ENCODE assay signal across 1 cellular context in genomic region chr5:1349246-1349645, GRCh38.
TF ChIP-seq lines count a peak whose summit lies in the region.

No MANE protein-coding gene starts in this region.

TF ChIP-seq in GM12878, 131 proteins besides CTCF, POLR2A, EP300 and RAD21:
- TF ChIP-seq IKZF1 (conservative IDR thresholded peaks at IDR 0.05) = no peak
- no peak for TF ChIP-seq BCL11A (IDR thresholded peaks at IDR 0.05; ENCODE audit: low read depth, low read length)
- no peak for TF ChIP-seq STAT1 (conservative IDR thresholded peaks at IDR 0.05)
- no peak for TF ChIP-seq TAF1 (IDR thresholded peaks at IDR 0.05; ENCODE audit: borderline replicate concordance, low read depth, low read length)
- no peak for TF ChIP-seq STAT3 (IDR thresholded peaks at IDR 0.05; ENCODE audit: low read depth, low read length)
- TF ChIP-seq POLR2AphosphoS5 (IDR thresholded peaks at IDR 0.05; ENCODE audit: low read length) = no peak
- TF ChIP-seq, protein P1, sequence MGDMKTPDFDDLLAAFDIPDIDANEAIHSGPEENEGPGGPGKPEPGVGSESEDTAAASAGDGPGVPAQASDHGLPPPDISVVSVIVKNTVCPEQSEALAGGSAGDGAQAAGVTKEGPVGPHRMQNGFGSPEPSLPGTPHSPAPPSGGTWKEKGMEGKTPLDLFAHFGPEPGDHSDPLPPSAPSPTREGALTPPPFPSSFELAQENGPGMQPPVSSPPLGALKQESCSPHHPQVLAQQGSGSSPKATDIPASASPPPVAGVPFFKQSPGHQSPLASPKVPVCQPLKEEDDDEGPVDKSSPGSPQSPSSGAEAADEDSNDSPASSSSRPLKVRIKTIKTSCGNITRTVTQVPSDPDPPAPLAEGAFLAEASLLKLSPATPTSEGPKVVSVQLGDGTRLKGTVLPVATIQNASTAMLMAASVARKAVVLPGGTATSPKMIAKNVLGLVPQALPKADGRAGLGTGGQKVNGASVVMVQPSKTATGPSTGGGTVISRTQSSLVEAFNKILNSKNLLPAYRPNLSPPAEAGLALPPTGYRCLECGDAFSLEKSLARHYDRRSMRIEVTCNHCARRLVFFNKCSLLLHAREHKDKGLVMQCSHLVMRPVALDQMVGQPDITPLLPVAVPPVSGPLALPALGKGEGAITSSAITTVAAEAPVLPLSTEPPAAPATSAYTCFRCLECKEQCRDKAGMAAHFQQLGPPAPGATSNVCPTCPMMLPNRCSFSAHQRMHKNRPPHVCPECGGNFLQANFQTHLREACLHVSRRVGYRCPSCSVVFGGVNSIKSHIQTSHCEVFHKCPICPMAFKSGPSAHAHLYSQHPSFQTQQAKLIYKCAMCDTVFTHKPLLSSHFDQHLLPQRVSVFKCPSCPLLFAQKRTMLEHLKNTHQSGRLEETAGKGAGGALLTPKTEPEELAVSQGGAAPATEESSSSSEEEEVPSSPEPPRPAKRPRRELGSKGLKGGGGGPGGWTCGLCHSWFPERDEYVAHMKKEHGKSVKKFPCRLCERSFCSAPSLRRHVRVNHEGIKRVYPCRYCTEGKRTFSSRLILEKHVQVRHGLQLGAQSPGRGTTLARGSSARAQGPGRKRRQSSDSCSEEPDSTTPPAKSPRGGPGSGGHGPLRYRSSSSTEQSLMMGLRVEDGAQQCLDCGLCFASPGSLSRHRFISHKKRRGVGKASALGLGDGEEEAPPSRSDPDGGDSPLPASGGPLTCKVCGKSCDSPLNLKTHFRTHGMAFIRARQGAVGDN (IDR thresholded peaks at IDR 0.05) = no peak
- no peak for TF ChIP-seq POU2F2 (IDR thresholded peaks at IDR 0.05; ENCODE audit: borderline replicate concordance, low read depth, low read length)
- TF ChIP-seq, protein P2, sequence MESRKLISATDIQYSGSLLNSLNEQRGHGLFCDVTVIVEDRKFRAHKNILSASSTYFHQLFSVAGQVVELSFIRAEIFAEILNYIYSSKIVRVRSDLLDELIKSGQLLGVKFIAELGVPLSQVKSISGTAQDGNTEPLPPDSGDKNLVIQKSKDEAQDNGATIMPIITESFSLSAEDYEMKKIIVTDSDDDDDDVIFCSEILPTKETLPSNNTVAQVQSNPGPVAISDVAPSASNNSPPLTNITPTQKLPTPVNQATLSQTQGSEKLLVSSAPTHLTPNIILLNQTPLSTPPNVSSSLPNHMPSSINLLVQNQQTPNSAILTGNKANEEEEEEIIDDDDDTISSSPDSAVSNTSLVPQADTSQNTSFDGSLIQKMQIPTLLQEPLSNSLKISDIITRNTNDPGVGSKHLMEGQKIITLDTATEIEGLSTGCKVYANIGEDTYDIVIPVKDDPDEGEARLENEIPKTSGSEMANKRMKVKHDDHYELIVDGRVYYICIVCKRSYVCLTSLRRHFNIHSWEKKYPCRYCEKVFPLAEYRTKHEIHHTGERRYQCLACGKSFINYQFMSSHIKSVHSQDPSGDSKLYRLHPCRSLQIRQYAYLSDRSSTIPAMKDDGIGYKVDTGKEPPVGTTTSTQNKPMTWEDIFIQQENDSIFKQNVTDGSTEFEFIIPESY (IDR thresholded peaks at IDR 0.05) = no peak
- no peak for TF ChIP-seq POLR2AphosphoS2 (IDR thresholded peaks at IDR 0.05; ENCODE audit: low read depth, low read length)
- TF ChIP-seq TARDBP (IDR thresholded peaks at IDR 0.05; ENCODE audit: borderline replicate concordance) = no peak
- TF ChIP-seq PAX8 (IDR thresholded peaks at IDR 0.05) = no peak
- TF ChIP-seq CHD1 (IDR thresholded peaks at IDR 0.05; ENCODE audit: low read depth, low read length) = no peak
- TF ChIP-seq, protein P3, sequence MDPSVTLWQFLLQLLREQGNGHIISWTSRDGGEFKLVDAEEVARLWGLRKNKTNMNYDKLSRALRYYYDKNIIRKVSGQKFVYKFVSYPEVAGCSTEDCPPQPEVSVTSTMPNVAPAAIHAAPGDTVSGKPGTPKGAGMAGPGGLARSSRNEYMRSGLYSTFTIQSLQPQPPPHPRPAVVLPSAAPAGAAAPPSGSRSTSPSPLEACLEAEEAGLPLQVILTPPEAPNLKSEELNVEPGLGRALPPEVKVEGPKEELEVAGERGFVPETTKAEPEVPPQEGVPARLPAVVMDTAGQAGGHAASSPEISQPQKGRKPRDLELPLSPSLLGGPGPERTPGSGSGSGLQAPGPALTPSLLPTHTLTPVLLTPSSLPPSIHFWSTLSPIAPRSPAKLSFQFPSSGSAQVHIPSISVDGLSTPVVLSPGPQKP (IDR thresholded peaks at IDR 0.05; ENCODE audit: low read depth, low read length) = no peak
